Comparison of ENCODE assay signal across 5 cellular contexts in genomic region chr17:70374496-70374895, GRCh38.
"Had no signal": no experiment of that assay in that cellular context is flagged by ENCODE, and none has a peak within 500 bp of the region (broad histone marks: within the 10 kb centered on the region; RNA-seq: fewer than 3 reads in every experiment).

No MANE protein-coding gene starts in this region.

- ATAC-seq: HepG2, K562 had no signal

- H3K4me3 ChIP-seq: K562 had no signal

- H3K36me3 Mint-ChIP-seq: IgD-negative memory B cell had no signal

- H3K27ac Mint-ChIP-seq: IgD-negative memory B cell had no signal

- DNase-seq: IMR-90 had no signal

- H3K4me1 Mint-ChIP-seq: IgD-negative memory B cell had no signal

- H3K4me3 Mint-ChIP-seq: IgD-negative memory B cell had no signal

- H3K27ac ChIP-seq: HL-60 had no signal

- H3K27me3 Mint-ChIP-seq: IgD-negative memory B cell had no signal
